8 cellular contexts compared by ENCODE assay signal in genomic region chr16:1707193-1707790, GRCh38. TPM values are rescaled to one million over a fixed set of nuclear protein-coding genes. Genes with fewer than 3 reads are reported as not detected.
A peak's percentile ranks its signal among the peaks of the same experiment; 100 is the strongest.
DNase-seq lines count a peak whose midpoint lies in the region; ATAC-seq, FAIRE-seq and TF ChIP-seq lines count a peak whose summit lies in the region.

No MANE protein-coding gene starts in this region.

- no peak for FAIRE-seq in astrocyte (lab: Jason Lieb, UNC)

- no peaks in the 10 kb centered on the region for H3K27me3 ChIP-seq in BE2C
- no peaks in the 10 kb centered on the region for H3K27me3 ChIP-seq in astrocyte (ENCODE audit: insufficient read depth, low read length)

- peaks cover 50% of the 10 kb centered on the region for H4K20me1 ChIP-seq in astrocyte (ENCODE audit: insufficient read depth, low read length)

- H3K4me1 Mint-ChIP-seq in IgD-negative memory B cell (peaks cover 12 to 31% (median 16%) of the 10 kb centered on the region in 3 donors), astrocyte (ENCODE audit: low read depth, unreplicated experiment) (peaks cover 20% of the 10 kb centered on the region)

- peaks cover 65% of the 10 kb centered on the region for H3K79me2 ChIP-seq in astrocyte (ENCODE audit: insufficient read depth, low read length)

- peak overlapping the region; percentile 98 for H3K9ac ChIP-seq in astrocyte (ENCODE audit: low read length)

- DNase-seq in BE2C (no peak), astrocyte (ENCODE audit: low read depth) (peak; percentile 52)

- H3K9me3 ChIP-seq in BE2C (no peaks in the 10 kb centered on the region), astrocyte (ENCODE audit: insufficient read depth, low read depth, low read length) (no peaks in the 10 kb centered on the region), iPS-18c (ENCODE audit: control insufficient read depth, insufficient read depth, low read length) (peaks cover 2% of the 10 kb centered on the region)

- H3K4me3 Mint-ChIP-seq in IgD-negative memory B cell (peak overlapping the region; percentile 84 to 97 (median 96)), astrocyte (ENCODE audit: unreplicated experiment) (peak overlapping the region; percentile 92)

- no peak overlapping the region for H2AFZ ChIP-seq in astrocyte (ENCODE audit: low read depth, low read length)

- TF ChIP-seq CTCF in BE2C (IDR thresholded peaks at IDR 0.05; ENCODE audit: low read depth, low read length) (no peak), astrocyte (IDR thresholded peaks at IDR 0.05; ENCODE audit: insufficient read depth, low read depth, low read length) (no peak)

- H3K4me2 ChIP-seq in astrocyte (ENCODE audit: low read length), result peak overlapping the region; percentile 99

- H3K27me3 Mint-ChIP-seq in IgD-negative memory B cell, result no peaks in the 10 kb centered on the region
- no peaks in the 10 kb centered on the region for H3K27me3 Mint-ChIP-seq in astrocyte (ENCODE audit: low read depth, unreplicated experiment)

- no peaks in the 10 kb centered on the region for H3K9me3 Mint-ChIP-seq in IgD-negative memory B cell
- H3K9me3 Mint-ChIP-seq in astrocyte (ENCODE audit: unreplicated experiment), result no peaks in the 10 kb centered on the region

- H3K27ac Mint-ChIP-seq in IgD-negative memory B cell (peak overlapping the region; percentile 65 to 99 (median 96)), astrocyte (ENCODE audit: unreplicated experiment) (peak overlapping the region; percentile 77)

- H3K36me3 ChIP-seq in BE2C (peaks cover 4% of the 10 kb centered on the region), astrocyte (ENCODE audit: insufficient read depth, low read length) (peaks cover 4% of the 10 kb centered on the region)

- H3K36me3 Mint-ChIP-seq in IgD-negative memory B cell (no peaks in the 10 kb centered on the region), astrocyte (ENCODE audit: low read depth, unreplicated experiment) (peaks cover 3% of the 10 kb centered on the region)

- no peak for ATAC-seq in GM19395 (IDR thresholded peaks at IDR 0.05; ENCODE audit: unreplicated experiment)
- no peak for ATAC-seq in HG03159 (IDR thresholded peaks at IDR 0.05; ENCODE audit: unreplicated experiment)
- ATAC-seq in GM21529 (IDR thresholded peaks at IDR 0.05; ENCODE audit: unreplicated experiment), result no peak

- H3K4me3 ChIP-seq in BE2C (ENCODE audit: low read depth, low read length), result peak overlapping the region; percentile 98
- peak overlapping the region; percentile 91 for H3K4me3 ChIP-seq in astrocyte (ENCODE audit: insufficient read depth, low read depth, low read length)
- H3K4me3 ChIP-seq in iPS-18c (ENCODE audit: insufficient read depth, low read depth, low read length), result peak overlapping the region; percentile 50
- peak overlapping the region; percentile 58 to 85 (median 69) for H3K4me3 ChIP-seq in skin epidermis

- H3K4me1 ChIP-seq in BE2C, result peaks cover 4% of the 10 kb centered on the region; the same call in 1 of the 2 replicates
- peaks cover 28% of the 10 kb centered on the region for H3K4me1 ChIP-seq in astrocyte (ENCODE audit: insufficient read depth, low read length)

- peak overlapping the region; percentile 60 for H3K27ac ChIP-seq in astrocyte (ENCODE audit: low read depth, low read length)
- H3K27ac ChIP-seq in skin epidermis, result peak overlapping the region in 20 of 21 experiments; percentile 85 to 97 (median 93)

RNA-seq across cellular contexts. Expression of gene MAPK8IP3, which starts 1.3 kb away (rescaled TPM):
- 156 TPM for polyA plus RNA-seq in BE2C (2012; ENCODE audit: insufficient read depth, insufficient read length, low read depth)
- 5.9 TPM for polyA plus RNA-seq in IgD-negative memory B cell
- total RNA-seq in astrocyte, result 85.5 and 92.4 TPM in 2 replicates

RNA-seq across cellular contexts. Expression of gene JPT2, which starts 29.2 kb away (rescaled TPM):
- polyA plus RNA-seq in BE2C (2012; ENCODE audit: insufficient read depth, insufficient read length, low read depth), result 57.5 TPM
- polyA plus RNA-seq in IgD-negative memory B cell, result 10.8 TPM
- 122 and 143 TPM in 2 replicates for total RNA-seq in astrocyte
